In genomic region chr1:169012416-169012815, GRCh38 we compare ENCODE assay signal across 16 cellular contexts.
DNase-seq lines count a peak whose midpoint lies in the region; ATAC-seq, FAIRE-seq and TF ChIP-seq lines count a peak whose summit lies in the region.
"Had no signal": no experiment of that assay in that cellular context is flagged by ENCODE, and none has a peak within 500 bp of the region (broad histone marks: within the 10 kb centered on the region; RNA-seq: fewer than 3 reads in every experiment).

No MANE protein-coding gene starts in this region.

- no peaks in the 10 kb centered on the region for H3K36me3 ChIP-seq in upper lobe of left lung
- no peaks in the 10 kb centered on the region for H3K36me3 ChIP-seq in osteoblast (ENCODE audit: insufficient read depth, low read length)
- H3K36me3 ChIP-seq: uterus had no signal

- H3K27ac ChIP-seq in upper lobe of left lung: no peak overlapping the region
- no peak overlapping the region for H3K27ac ChIP-seq in osteoblast (ENCODE audit: low read depth, low read length)
- H3K27ac ChIP-seq: GM23248, uterus had no signal

- no peak for DNase-seq in GM12891 (ENCODE audit: insufficient read length, low spot score)
- no peak for DNase-seq in NCI-H2196 (lab: John Stamatoyannopoulos, UW; ENCODE audit: unreplicated experiment)
- no peak for DNase-seq in upper lobe of left lung
- no peak for DNase-seq in NCI-H2107 treated with DMSO at 0.1 percent for 48 hours (lab: John Stamatoyannopoulos, UW; ENCODE audit: unreplicated experiment)
- no peak for DNase-seq in osteoblast (ENCODE audit: insufficient read length, low spot score, missing footprints)
- DNase-seq: activated CD4-positive, alpha-beta T cell treated with anti-CD3 and anti-CD28 coated beads for 48 hours; foreskin fibroblast; GM23248; kidney glomerular epithelial cell; natural killer cell; NCI-H1092; SW 1271; uterus had no signal

- no peaks in the 10 kb centered on the region for H3K4me1 ChIP-seq in upper lobe of left lung
- H3K4me1 ChIP-seq in osteoblast (ENCODE audit: insufficient read depth, low read length): no peaks in the 10 kb centered on the region
- H3K4me1 ChIP-seq: uterus had no signal

- ATAC-seq in GM19023 (IDR thresholded peaks at IDR 0.05; ENCODE audit: unreplicated experiment): peak; percentile 61
- peak; percentile 80 for ATAC-seq in HG02610 (IDR thresholded peaks at IDR 0.05; ENCODE audit: unreplicated experiment)
- peak; percentile 67 for ATAC-seq in HG03378 (IDR thresholded peaks at IDR 0.05; ENCODE audit: unreplicated experiment)
- ATAC-seq in upper lobe of left lung (ENCODE audit: low FRiP score in 2 of 2): no peak
- ATAC-seq: natural killer cell had no signal

- H3K9me3 ChIP-seq in upper lobe of left lung (no peaks in the 10 kb centered on the region), osteoblast (ENCODE audit: low read depth, low read length) (no peaks in the 10 kb centered on the region)
- H3K9me3 ChIP-seq: uterus had no signal

- peak; percentile 72 for FAIRE-seq in GM12891 (lab: Jason Lieb, UNC)

- H3K27me3 ChIP-seq in upper lobe of left lung (no peaks in the 10 kb centered on the region), osteoblast (ENCODE audit: insufficient read depth, low read length) (no peaks in the 10 kb centered on the region)
- H3K27me3 ChIP-seq: uterus had no signal

- WGBS in upper lobe of left lung, 2 donors: 84% methylated on average over 2 of the region's 2 CpGs

- no peak for TF ChIP-seq EP300 in upper lobe of left lung (IDR thresholded peaks at IDR 0.05)

- H2AFZ ChIP-seq in osteoblast (ENCODE audit: low read length): no peak overlapping the region
- H2AFZ ChIP-seq: GM23248 had no signal

- H3K4me3 ChIP-seq in upper lobe of left lung (no peak overlapping the region), osteoblast (ENCODE audit: insufficient read depth, low read length) (no peak overlapping the region)
- H3K4me3 ChIP-seq: GM23248, uterus had no signal

- TF ChIP-seq POLR2A in GM12891 (IDR thresholded peaks at IDR 0.05; ENCODE audit: low read depth, low read length) (no peak), upper lobe of left lung (IDR thresholded peaks at IDR 0.05) (no peak)

- TF ChIP-seq CTCF in upper lobe of left lung (IDR thresholded peaks at IDR 0.05) (no peak), osteoblast (IDR thresholded peaks at IDR 0.05; ENCODE audit: extremely low read depth, low read depth, low read length) (no peak)

- H4K20me1 ChIP-seq in osteoblast (ENCODE audit: insufficient read depth, low read length): no peaks in the 10 kb centered on the region

- no peak overlapping the region for H3K4me2 ChIP-seq in osteoblast (ENCODE audit: insufficient read depth, low read length)

- no peaks in the 10 kb centered on the region for H3K79me2 ChIP-seq in osteoblast (ENCODE audit: insufficient read depth, low read length)

TF ChIP-seq in GM12891, 5 proteins besides CTCF, POLR2A, EP300 and RAD21:
- no peak for TF ChIP-seq POU2F2 (IDR thresholded peaks at IDR 0.05; ENCODE audit: low read depth, low read length)
- no peak for TF ChIP-seq PAX5 (IDR thresholded peaks at IDR 0.05; ENCODE audit: insufficient read depth, low read length, severe bottlenecking)
- no peak for TF ChIP-seq TAF1 (IDR thresholded peaks at IDR 0.05; ENCODE audit: low read depth, low read length)
- no peak for TF ChIP-seq SPI1 (IDR thresholded peaks at IDR 0.05; ENCODE audit: low read depth, low read length)
- TF ChIP-seq POLR2AphosphoS5 (IDR thresholded peaks at IDR 0.05; ENCODE audit: low read depth, low read length): no peak

Comparison
In these comparisons a context has a peak if more than half of its experiments do, and no peak if none do; other contexts are left out.
1. ATAC-seq: peak in GM19023 (single experiment), HG02610 (single experiment) and HG03378 (single experiment); none in upper lobe of left lung (0 of 2).